Comparison of ENCODE assay signal across 22 cellular contexts in genomic region chr1:64497484-64497883, GRCh38. TPM values are rescaled to one million over a fixed set of nuclear protein-coding genes. Genes with fewer than 3 reads are reported as not detected.
DNase-seq lines count a peak whose midpoint lies in the region; ATAC-seq and TF ChIP-seq lines count a peak whose summit lies in the region.
"Had no signal": no experiment of that assay in that cellular context is flagged by ENCODE, and none has a peak within 500 bp of the region (broad histone marks: within the 10 kb centered on the region; RNA-seq: fewer than 3 reads in every experiment).

No MANE protein-coding gene starts in this region.

- H3K4me3 ChIP-seq in Panc1 (ENCODE audit: low read depth in 2 of 2, low read length in 2 of 2) (no peak overlapping the region), mesodermal cell (ENCODE audit: extremely low read depth, insufficient read depth, low read length, poor library complexity, severe bottlenecking) (no peak overlapping the region), neuronal stem cell (ENCODE audit: low read length in 2 of 2) (no peak overlapping the region), heart left ventricle (no peak overlapping the region)
- H3K4me3 ChIP-seq: A549, hepatocyte had no signal

- H3K9ac ChIP-seq in neuronal stem cell (ENCODE audit: low read depth, low read length, poor library complexity): no peak overlapping the region

- H2BK15ac ChIP-seq in neuronal stem cell (ENCODE audit: low read length): no peak overlapping the region

- DNase-seq in EH (ENCODE audit: low read depth) (peak; percentile 17), Panc1 (ENCODE audit: low read depth, low spot score) (no peak), fibroblast of gingiva (ENCODE audit: low read depth) (peak; percentile 18), neuronal stem cell (ENCODE audit: low spot score) (no peak), heart left ventricle (no peak)
- no peak for DNase-seq in activated effector memory CD4-positive, alpha-beta T cell treated with anti-CD3 and anti-CD28 coated beads, Interleukin-2, amount 50 U/mL, for 16 hours
- DNase-seq: activated CD4-positive, alpha-beta T cell treated with anti-CD3 and anti-CD28 coated beads for 48 hours; activated effector memory CD4-positive, alpha-beta T cell treated with Interleukin-2 at 50 U/mL for 16 hours; central memory CD4-positive, alpha-beta T cell; effector CD4-positive, alpha-beta T cell; NCI-H1048; NCI-H2107; NCI-H526; SHP77; stimulated activated CD4-positive, alpha-beta T cell treated with anti-CD3 and anti-CD28 coated beads, Interleukin-12 subunit alpha, Interleukin-12 subunit beta, amount 100 ng/mL, for 4 hours; stimulated activated CD8-positive, alpha-beta memory T cell treated with anti-CD3 and anti-CD28 coated beads, Interleukin-4, amount 100 ng/mL, for 48 hours had no signal

- H3K36me3 ChIP-seq in Panc1 (ENCODE audit: control insufficient read depth, insufficient read depth, low read length) (no peaks in the 10 kb centered on the region), mesodermal cell (ENCODE audit: control insufficient read depth, insufficient read depth, low read length) (no peaks in the 10 kb centered on the region), neuronal stem cell (replicated peaks in 1 of 2; ENCODE audit: control insufficient read depth in 2 of 2, insufficient read depth in 2 of 2, low read length in 2 of 2) (peaks cover 0 to 8% of the 10 kb centered on the region in 2 donors), heart left ventricle (no peaks in the 10 kb centered on the region)
- H3K36me3 ChIP-seq: neutrophil had no signal

- H3K79me1 ChIP-seq in neuronal stem cell (ENCODE audit: low read depth, low read length): no peaks in the 10 kb centered on the region

- no peak overlapping the region for H4K8ac ChIP-seq in neuronal stem cell (ENCODE audit: low read depth, low read length)

- H3K18ac ChIP-seq in neuronal stem cell (ENCODE audit: low read length): no peak overlapping the region

- H2AK5ac ChIP-seq in neuronal stem cell (ENCODE audit: low read depth, low read length): no peak overlapping the region

- H3K27ac ChIP-seq in Panc1 (ENCODE audit: low read length) (peak overlapping the region; percentile 13; the same call in 1 of the 2 replicates), mesodermal cell (ENCODE audit: low read depth, low read length, severe bottlenecking) (peak overlapping the region; percentile 67), neuronal stem cell (replicated peaks; ENCODE audit: low read length) (no peak overlapping the region), heart left ventricle (no peak overlapping the region)
- H3K27ac ChIP-seq: A549, C4-2B, hepatocyte, neutrophil had no signal

- H3K4me2 ChIP-seq in neuronal stem cell (ENCODE audit: insufficient read depth, low read length, poor library complexity, severe bottlenecking): no peak overlapping the region
- H3K4me2 ChIP-seq: A549 had no signal

- TF ChIP-seq CTCF in Panc1 (IDR thresholded peaks at IDR 0.05) (no peak), heart left ventricle (IDR thresholded peaks at IDR 0.05) (no peak)

- POLR2A ChIA-PET in Panc1 (lab: Charles Lee): interaction anchor here (0.7 kb wide), 1 partner anchor 21 kb away, joined by 4 read pairs; no protein-coding TSS in a partner anchor

- CTCF ChIA-PET in Panc1 (lab: Charles Lee): no interaction called here

- no peak for TF ChIP-seq POLR2A in heart left ventricle (IDR thresholded peaks at IDR 0.05)

- H3K23ac ChIP-seq in neuronal stem cell (ENCODE audit: low read depth, low read length, poor library complexity): no peak overlapping the region

- no peak overlapping the region for H2AFZ ChIP-seq in neuronal stem cell (ENCODE audit: low read length)
- H2AFZ ChIP-seq: hepatocyte had no signal

- H2BK12ac ChIP-seq in neuronal stem cell (ENCODE audit: low read length): no peak overlapping the region

- no peaks in the 10 kb centered on the region for H3K27me3 ChIP-seq in Panc1 (ENCODE audit: control insufficient read depth, insufficient read depth, low read length)
- H3K27me3 ChIP-seq in neuronal stem cell (ENCODE audit: control insufficient read depth in 3 of 3, insufficient read depth in 3 of 3, low read depth in 1 of 3, low read length in 3 of 3): no peaks in the 10 kb centered on the region
- H3K27me3 ChIP-seq in heart left ventricle: no peaks in the 10 kb centered on the region
- H3K27me3 ChIP-seq: hepatocyte had no signal

- H3K14ac ChIP-seq in neuronal stem cell (ENCODE audit: low read length): no peak overlapping the region

- no peak overlapping the region for H3K4ac ChIP-seq in neuronal stem cell (ENCODE audit: low read length)

- in situ Hi-C loops in Panc1 (cut with HindIII; ENCODE audit: low pct_unique_long_range_greater_than_20kb, low sequenced_read_pairs): no loop called here

- H3K4me1 ChIP-seq in Panc1 (ENCODE audit: control insufficient read depth, insufficient read depth, low read length) (peaks cover 31% of the 10 kb centered on the region), mesodermal cell (ENCODE audit: control insufficient read depth, insufficient read depth, low read length, poor library complexity, severe bottlenecking) (peaks cover 46% of the 10 kb centered on the region), neuronal stem cell (ENCODE audit: control insufficient read depth in 2 of 2, insufficient read depth in 1 of 2, low read depth in 1 of 2, low read length in 2 of 2) (peaks cover 14 to 37% of the 10 kb centered on the region in 2 donors), heart left ventricle (peaks cover 0 to 31% (median 1%) of the 10 kb centered on the region in 12 donors)

- intact Hi-C loops in Panc1 (cut with micrococcal nuclease; ENCODE audit: unreplicated experiment) (no loop called here), heart left ventricle (cut with DNase I) (no loop called here)

- ATAC-seq in Panc1 (no peak), GM18858 (IDR thresholded peaks at IDR 0.05; ENCODE audit: unreplicated experiment) (no peak), heart left ventricle (no peak)
- ATAC-seq: A549 had no signal

- BruUV-seq in Panc1 (replicated peaks; lab: Mats Ljungman, UMichigan): no TSS peak

- H3K9me3 ChIP-seq in Panc1 (ENCODE audit: control insufficient read depth, insufficient read depth, low read depth, low read length) (no peaks in the 10 kb centered on the region), mesodermal cell (ENCODE audit: control insufficient read depth, low read length) (no peaks in the 10 kb centered on the region), neuronal stem cell (replicated peaks in 1 of 2; ENCODE audit: control insufficient read depth in 2 of 2, insufficient read depth in 1 of 2, low read depth in 1 of 2, low read length in 2 of 2) (no peaks in the 10 kb centered on the region), heart left ventricle (no peaks in the 10 kb centered on the region)
- H3K9me3 ChIP-seq: A549, neutrophil had no signal

- no peak overlapping the region for H4K91ac ChIP-seq in neuronal stem cell (ENCODE audit: low read depth, low read length, poor library complexity)

- H2BK5ac ChIP-seq in neuronal stem cell (ENCODE audit: low read length): no peak overlapping the region

- WGBS in mesodermal cell (ENCODE audit: insufficient coverage in 2 of 2), 2 experiments: 40 to 50% methylated on average over 1 of the region's 2 CpGs
- WGBS in neuronal stem cell (ENCODE audit: extremely low coverage in 2 of 2, insufficient read length in 2 of 2, insufficient replicate concordance in 1 of 2), 2 donors: no CpG with 5 or more reads among the region's 2 CpGs
- 64 to 86% (median 80%) methylated on average over 1 to 2 of the region's 2 CpGs for WGBS in heart left ventricle, 4 donors

- H2BK120ac ChIP-seq in neuronal stem cell (ENCODE audit: low read depth, low read length): no peak overlapping the region

RNA-seq across cellular contexts. Expression of gene CACHD1, which starts 27.6 kb away (rescaled TPM):
- total RNA-seq in Panc1 (2021; ENCODE audit: unreplicated experiment): 29.9 TPM
- polyA plus RNA-seq in Panc1 (2012; ENCODE audit: insufficient read length): 13.4 TPM
- polyA plus RNA-seq in mesodermal cell (2013, experiment 1 of 2): 32.7 TPM
- 28.1 TPM for polyA plus RNA-seq in mesodermal cell (2013, experiment 2 of 2)
- 11.5 TPM for polyA plus RNA-seq in neuronal stem cell (2013, experiment 1 of 2)
- 11.4 TPM for polyA plus RNA-seq in neuronal stem cell (2013, experiment 2 of 2)
- total RNA-seq in heart left ventricle: 10 to 100 TPM in 1 of 9 donors, 1 to 10 TPM in 8; 1.3 to 10.0 (median 2.6) TPM
- under 1 TPM; 0.89 to 0.91 TPM for polyA plus RNA-seq in heart left ventricle

Comparison
In these comparisons a context has a peak if more than half of its experiments do, and no peak if none do; other contexts are left out.
1. DNase-seq: peak in EH (single experiment) and fibroblast of gingiva (single experiment); none in Panc1 (single experiment), activated effector memory CD4-positive, alpha-beta T cell treated with anti-CD3 and anti-CD28 coated beads, Interleukin-2, amount 50 U/mL, for 16 hours (single experiment), neuronal stem cell (single experiment) and heart left ventricle (0 of 5).
2. H3K27ac ChIP-seq: peak in Panc1 (single experiment) and mesodermal cell (single experiment); none in neuronal stem cell (single experiment) and heart left ventricle (0 of 12).